7 cellular contexts compared by ENCODE assay signal in the genomic region with DNA sequence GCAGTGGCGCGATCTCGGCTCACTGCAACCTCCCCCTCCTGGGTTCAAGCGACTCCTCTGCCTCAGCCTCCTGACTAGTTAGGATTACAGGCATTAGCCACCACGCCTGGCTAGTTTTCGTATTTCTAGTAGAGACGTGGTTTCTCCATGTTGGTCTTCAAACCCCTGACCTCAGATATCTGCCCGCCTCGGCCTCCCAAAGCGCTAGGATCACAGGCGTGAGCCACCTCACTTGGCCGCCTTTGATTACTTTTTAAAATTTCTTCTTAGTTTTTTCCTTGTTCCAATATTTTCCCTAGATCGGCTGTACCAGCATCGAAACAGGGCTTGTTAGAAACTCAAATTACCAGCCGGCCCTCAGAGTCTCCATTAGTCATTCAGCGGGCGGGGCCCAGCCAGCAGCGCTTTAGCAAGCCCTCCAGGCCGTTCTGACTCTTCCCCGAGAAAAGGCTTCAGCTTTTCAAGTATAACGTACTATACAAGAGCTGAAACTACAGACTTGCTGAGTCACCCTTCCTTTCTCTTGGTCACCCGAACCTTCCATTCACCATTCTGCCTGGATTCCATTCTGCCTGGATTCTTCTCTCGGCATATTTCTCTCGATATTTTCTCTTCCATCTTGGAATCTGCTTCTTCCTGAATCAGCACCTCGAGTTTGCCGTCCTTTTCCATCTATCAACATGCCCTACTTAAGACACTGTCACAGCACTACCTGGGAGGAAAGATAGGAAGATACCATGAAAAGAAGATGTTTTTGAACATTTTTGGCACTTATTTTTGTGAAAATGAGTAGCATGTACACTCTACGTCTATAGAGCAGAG. TPM values are rescaled to one million over a fixed set of nuclear protein-coding genes. Genes with fewer than 3 reads are reported as not detected.
DNase-seq lines count a peak whose midpoint lies in the region; ATAC-seq lines count a peak whose summit lies in the region.

No MANE protein-coding gene starts in this region.

- ATAC-seq in GM19463 (IDR thresholded peaks at IDR 0.05; ENCODE audit: unreplicated experiment) (peak; percentile 47), HG03378 (IDR thresholded peaks at IDR 0.05; ENCODE audit: unreplicated experiment) (no peak)
- ATAC-seq in naive thymus-derived CD8-positive, alpha-beta T cell, result no peak

- peaks cover 3 to 13% (median 6%) of the 10 kb centered on the region in 5 donors for H3K27me3 Mint-ChIP-seq in naive thymus-derived CD8-positive, alpha-beta T cell

- H3K9me3 Mint-ChIP-seq in naive thymus-derived CD8-positive, alpha-beta T cell, result no peaks in the 10 kb centered on the region

- no peak overlapping the region for H3K4me3 Mint-ChIP-seq in naive thymus-derived CD8-positive, alpha-beta T cell

- H3K27ac Mint-ChIP-seq in naive thymus-derived CD8-positive, alpha-beta T cell, result no peak overlapping the region

- H3K36me3 Mint-ChIP-seq in naive thymus-derived CD8-positive, alpha-beta T cell, result no peaks in the 10 kb centered on the region

- DNase-seq in MV-4-11 (lab: John Stamatoyannopoulos, UW) (peak; percentile 88), astrocyte of the hippocampus (ENCODE audit: low read depth, low spot score) (peak; percentile 87), non-pigmented ciliary epithelial cell (ENCODE audit: low read depth) (peak; percentile 83), activated gamma-delta T cell treated with Interleukin-2 at 50 U/mL for 16 hours (no peak)
- DNase-seq in naive thymus-derived CD8-positive, alpha-beta T cell, result no peak

- POLR2A ChIA-PET in naive thymus-derived CD8-positive, alpha-beta T cell (lab: Charles Lee), result no interaction called here

- H3K4me1 Mint-ChIP-seq in naive thymus-derived CD8-positive, alpha-beta T cell, result peaks cover 0 to 7% (median 5%) of the 10 kb centered on the region in 4 donors

RNA-seq across cellular contexts. Expression of a gene that starts 6.7 kb away (rescaled TPM):
- 100 to 1,000 TPM; 163 TPM for total RNA-seq in naive thymus-derived CD8-positive, alpha-beta T cell
- polyA plus RNA-seq in naive thymus-derived CD8-positive, alpha-beta T cell, result 10 to 100 TPM; 42.0 to 82.5 (median 57.1) TPM

Comparison
In these comparisons a context has a peak if more than half of its experiments do, and no peak if none do; other contexts are left out.
1. DNase-seq: peak in MV-4-11 (single experiment), astrocyte of the hippocampus (single experiment) and non-pigmented ciliary epithelial cell (single experiment); none in naive thymus-derived CD8-positive, alpha-beta T cell (0 of 10) and activated gamma-delta T cell treated with Interleukin-2 at 50 U/mL for 16 hours (single experiment).